16 cellular contexts compared by ENCODE assay signal in the genomic region with DNA sequence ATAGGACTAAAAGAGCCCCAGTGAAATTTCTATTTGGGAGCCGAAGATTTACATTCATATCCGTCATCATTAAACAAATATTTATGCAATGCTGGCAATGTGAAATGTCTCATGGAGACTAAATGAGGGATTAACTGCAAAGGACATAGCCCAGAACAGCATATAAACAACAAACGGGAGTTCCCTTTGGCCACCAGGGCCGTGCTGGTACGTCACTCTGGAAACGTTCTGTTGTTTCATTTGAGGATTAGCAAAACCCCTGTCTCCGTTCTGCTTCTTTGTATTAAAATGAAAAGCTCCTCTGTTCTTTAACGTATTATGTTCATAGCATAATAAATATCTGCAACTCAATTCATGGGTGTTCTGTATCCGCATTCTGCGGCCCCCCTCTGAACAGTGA.
A peak's percentile ranks its signal among the peaks of the same experiment; 100 is the strongest.
DNase-seq lines count a peak whose midpoint lies in the region; ATAC-seq and TF ChIP-seq lines count a peak whose summit lies in the region.
"Had no signal": no experiment of that assay in that cellular context is flagged by ENCODE, and none has a peak within 500 bp of the region (broad histone marks: within the 10 kb centered on the region; RNA-seq: fewer than 3 reads in every experiment).

No MANE protein-coding gene starts in this region.

- peak overlapping the region; percentile 23 for H3K4me3 ChIP-seq in SJCRH30
- no peak overlapping the region for H3K4me3 ChIP-seq in endodermal cell (ENCODE audit: low read length)
- no peak overlapping the region for H3K4me3 ChIP-seq in left lung
- H3K4me3 ChIP-seq in smooth muscle cell = no peak overlapping the region
- H3K4me3 ChIP-seq: cardiac muscle cell, tibial nerve had no signal

- ATAC-seq in left lung = peak; percentile 40
- no peak for ATAC-seq in HG03439 (IDR thresholded peaks at IDR 0.05; ENCODE audit: unreplicated experiment)
- ATAC-seq in HG02973 (IDR thresholded peaks at IDR 0.05; ENCODE audit: unreplicated experiment) = no peak

- no peaks in the 10 kb centered on the region for H3F3A ChIP-seq in smooth muscle cell (ENCODE audit: low read depth)

- H3K27me3 ChIP-seq in SJCRH30 (no peaks in the 10 kb centered on the region), endodermal cell (ENCODE audit: control insufficient read depth, insufficient read depth, low read length, poor library complexity, severe bottlenecking) (no peaks in the 10 kb centered on the region), left lung (no peaks in the 10 kb centered on the region), smooth muscle cell (ENCODE audit: low read depth) (no peaks in the 10 kb centered on the region)
- H3K27me3 ChIP-seq: cardiac muscle cell, tibial nerve had no signal

- intact Hi-C loops in left lung (cut with DNase I) = no loop called here

- peak overlapping the region; percentile 84 for H3K27ac ChIP-seq in SJCRH30
- H3K27ac ChIP-seq in endodermal cell (ENCODE audit: low read depth, low read length) = no peak overlapping the region
- peak overlapping the region in 1 of 2 donors; percentile 64 for H3K27ac ChIP-seq in left lung
- peak overlapping the region; percentile 65 for H3K27ac ChIP-seq in smooth muscle cell (ENCODE audit: low read depth)
- H3K27ac ChIP-seq: cardiac muscle cell, parathyroid adenoma, tibial nerve had no signal

- H3K4me1 ChIP-seq in SJCRH30 = peaks cover 34% of the 10 kb centered on the region
- no peaks in the 10 kb centered on the region for H3K4me1 ChIP-seq in endodermal cell (ENCODE audit: control insufficient read depth, insufficient read depth, low read length)
- peaks cover 0 to 49% of the 10 kb centered on the region in 2 donors for H3K4me1 ChIP-seq in left lung
- H3K4me1 ChIP-seq in smooth muscle cell (ENCODE audit: low read depth) = no peaks in the 10 kb centered on the region
- H3K4me1 ChIP-seq: parathyroid adenoma had no signal

- H3K36me3 Mint-ChIP-seq in endodermal cell (ENCODE audit: low read depth) = no peaks in the 10 kb centered on the region

- no peak overlapping the region for H3K9ac ChIP-seq in endodermal cell (ENCODE audit: extremely low read depth, low read length, poor library complexity, severe bottlenecking)
- H3K9ac ChIP-seq in smooth muscle cell (ENCODE audit: low read depth) = peak overlapping the region; percentile 3
- H3K9ac ChIP-seq: parathyroid adenoma had no signal

- DNase-seq in SJCRH30 = peak; percentile 85 to 96
- DNase-seq in endodermal cell = no peak
- DNase-seq in left lung = no peak
- DNase-seq in smooth muscle cell (lab: John Stamatoyannopoulos, UW; ENCODE audit: unreplicated experiment) = no peak
- DNase-seq in NCI-H526 (lab: John Stamatoyannopoulos, UW) = no peak
- no peak for DNase-seq in globus pallidus (ENCODE audit: low spot score)
- DNase-seq: activated naive CD4-positive, alpha-beta T cell treated with anti-CD3 and anti-CD28 coated beads for 36 hours; Karpas-422; NCI-H146; NCI-H446 treated with DMSO at 0.1 percent for 48 hours; SW 1271 had no signal

- H3K4me2 ChIP-seq in smooth muscle cell = peak overlapping the region; percentile 77

- H3K4me1 Mint-ChIP-seq in endodermal cell = peaks cover 4% of the 10 kb centered on the region

- TF ChIP-seq CTCF in endodermal cell (conservative IDR thresholded peaks at IDR 0.05) (peak; percentile 37), left lung (IDR thresholded peaks at IDR 0.05) (no peak), smooth muscle cell (IDR thresholded peaks at IDR 0.05; ENCODE audit: borderline replicate concordance, insufficient read depth, poor library complexity, severe bottlenecking) (no peak)

- no peaks in the 10 kb centered on the region for H3K9me3 ChIP-seq in SJCRH30 (replicated peaks)
- H3K9me3 ChIP-seq in endodermal cell (ENCODE audit: control insufficient read depth, low read length) = no peaks in the 10 kb centered on the region
- no peaks in the 10 kb centered on the region for H3K9me3 ChIP-seq in left lung
- H3K9me3 ChIP-seq in smooth muscle cell (replicated peaks; ENCODE audit: low read depth) = no peaks in the 10 kb centered on the region
- H3K9me3 ChIP-seq: tibial nerve had no signal

- H3K27me3 Mint-ChIP-seq in endodermal cell (ENCODE audit: insufficient read depth) = no peaks in the 10 kb centered on the region

- 94% methylated on average over 10 of the region's 10 CpGs; no CpG with 5 or more reads in 1 of the 2 experiments for WGBS in endodermal cell (ENCODE audit: insufficient coverage in 1 of 2, insufficient read length in 1 of 2), 2 experiments
- 30% methylated on average over 10 of the region's 10 CpGs for WGBS in smooth muscle cell (ENCODE audit: low lambda C conversion rate)

- H3K36me3 ChIP-seq in SJCRH30 (no peaks in the 10 kb centered on the region), endodermal cell (ENCODE audit: control insufficient read depth, insufficient read depth, low read length) (no peaks in the 10 kb centered on the region), left lung (no peaks in the 10 kb centered on the region), smooth muscle cell (ENCODE audit: low read depth) (no peaks in the 10 kb centered on the region)
- H3K36me3 ChIP-seq: cardiac muscle cell, tibial nerve had no signal

- no peaks in the 10 kb centered on the region for H3K79me2 ChIP-seq in smooth muscle cell (ENCODE audit: low read depth)
- H3K79me2 ChIP-seq: parathyroid adenoma had no signal

- H3K27ac Mint-ChIP-seq in endodermal cell = no peak overlapping the region
- H3K27ac Mint-ChIP-seq: activated naive CD4-positive, alpha-beta T cell treated with anti-CD3 and anti-CD28 coated beads for 36 hours had no signal

- H2AFZ ChIP-seq in smooth muscle cell (ENCODE audit: low read depth) = peak overlapping the region; percentile 14
- H2AFZ ChIP-seq: parathyroid adenoma had no signal

- no peaks in the 10 kb centered on the region for H3K9me3 Mint-ChIP-seq in endodermal cell
- H3K9me3 Mint-ChIP-seq: activated naive CD4-positive, alpha-beta T cell treated with anti-CD3 and anti-CD28 coated beads for 36 hours had no signal

- no peaks in the 10 kb centered on the region for H4K20me1 ChIP-seq in smooth muscle cell (ENCODE audit: low read depth)

- no peak overlapping the region for H3K4me3 Mint-ChIP-seq in endodermal cell
- H3K4me3 Mint-ChIP-seq: activated naive CD4-positive, alpha-beta T cell treated with anti-CD3 and anti-CD28 coated beads for 36 hours had no signal

Comparison
In these comparisons a context has a peak if more than half of its experiments do, and no peak if none do; other contexts are left out.
1. DNase-seq: peak in SJCRH30 (2 of 2); none in endodermal cell (single experiment), left lung (0 of 2), smooth muscle cell (single experiment), NCI-H526 (0 of 2) and globus pallidus (single experiment).